Comparison of ENCODE assay signal across 17 cellular contexts in the genomic region with DNA sequence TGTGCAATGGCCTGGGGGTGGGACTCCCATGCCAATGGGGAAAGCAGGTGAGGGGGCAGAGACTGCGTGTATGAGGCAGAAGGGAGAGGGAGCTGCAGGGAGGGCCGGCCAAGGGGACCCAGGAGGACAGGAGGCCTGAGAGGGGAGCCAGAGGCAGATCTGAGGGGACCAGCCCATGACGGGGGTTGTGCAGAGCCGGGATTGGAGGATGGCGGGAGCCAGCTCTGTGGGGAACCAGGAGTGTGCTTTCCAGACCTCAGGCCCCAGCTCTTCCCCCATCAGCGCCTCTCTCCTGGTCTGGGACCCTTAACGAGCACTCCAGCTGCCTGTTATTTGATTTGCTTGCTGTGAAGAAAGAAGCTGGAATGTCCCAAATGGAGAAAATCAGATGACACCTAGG. TPM values are rescaled to one million over a fixed set of nuclear protein-coding genes. Genes with fewer than 3 reads are reported as not detected.
DNase-seq lines count a peak whose midpoint lies in the region; ATAC-seq and TF ChIP-seq lines count a peak whose summit lies in the region.
"Had no signal": no experiment of that assay in that cellular context is flagged by ENCODE, and none has a peak within 500 bp of the region (broad histone marks: within the 10 kb centered on the region; RNA-seq: fewer than 3 reads in every experiment).

No MANE protein-coding gene starts in this region.

- H2AFZ ChIP-seq in Karpas-422 (ENCODE audit: low read length), result no peak overlapping the region

- DNase-seq in H7 (peak; percentile 76), RWPE2 (ENCODE audit: low spot score) (no peak), iPS-NIHi11 (ENCODE audit: low spot score) (peak; percentile 46), retina (peak; percentile 32), COLO829 (ENCODE audit: low spot score) (no peak), Karpas-422 (no peak)
- DNase-seq: DMS 273 treated with DMSO at 0.1 percent for 48 hours; GDM1; NCI-H187 treated with DMSO at 0.1 percent for 48 hours; NCI-H2171; NCI-H446; NK-92 treated with Interleukin-12 subunit alpha and Interleukin-12 subunit beta, amount 100 ng/mL, for 24 hours; SJCRH30 had no signal

- no peaks in the 10 kb centered on the region for H4K20me1 ChIP-seq in Karpas-422 (ENCODE audit: insufficient read depth, low read depth, low read length)

- no peak overlapping the region for H3K4me2 ChIP-seq in Karpas-422 (ENCODE audit: low read depth, low read length, poor library complexity, severe bottlenecking)
- H3K4me2 ChIP-seq: BLaER1 treated with 17β-estradiol and CSF1 and Interleukin-3, amounts not matched to agents 10 nM and 100 nM had no signal

- H3K4me3 ChIP-seq in H7 (ENCODE audit: insufficient read depth, low read depth, low read length) (no peak overlapping the region), RWPE2 (ENCODE audit: severe bottlenecking) (no peak overlapping the region), Karpas-422 (ENCODE audit: low read length) (no peak overlapping the region)
- H3K4me3 ChIP-seq: BLaER1 treated with 17β-estradiol and CSF1 and Interleukin-3, amounts not matched to agents 10 nM and 100 nM; GM12878; SJCRH30 had no signal

- peaks cover 23% of the 10 kb centered on the region for H3K27me3 ChIP-seq in H7 (ENCODE audit: control insufficient read depth, insufficient read depth, low read length)
- H3K27me3 ChIP-seq in RWPE2 (ENCODE audit: insufficient read depth, poor library complexity, severe bottlenecking), result no peaks in the 10 kb centered on the region
- H3K27me3 ChIP-seq in Karpas-422 (ENCODE audit: low read length), result no peaks in the 10 kb centered on the region

- H3K9me2 ChIP-seq in Karpas-422 (replicated peaks; ENCODE audit: insufficient read depth, low read length), result no peaks in the 10 kb centered on the region

- H3K9me3 ChIP-seq in RWPE2 (ENCODE audit: severe bottlenecking) (no peaks in the 10 kb centered on the region), Karpas-422 (ENCODE audit: low read length) (no peaks in the 10 kb centered on the region)
- H3K9me3 ChIP-seq: BLaER1 treated with 17β-estradiol and CSF1 and Interleukin-3, amounts not matched to agents 10 nM and 100 nM; SJCRH30 had no signal

- H3K4me1 ChIP-seq in RWPE2 (ENCODE audit: insufficient read depth, poor library complexity, severe bottlenecking) (peaks cover 9% of the 10 kb centered on the region), Karpas-422 (ENCODE audit: low read length) (no peaks in the 10 kb centered on the region)
- H3K4me1 ChIP-seq: SJCRH30 had no signal

- H3K9ac ChIP-seq in Karpas-422 (ENCODE audit: low read length), result no peak overlapping the region
- H3K9ac ChIP-seq: BLaER1 treated with 17β-estradiol and CSF1 and Interleukin-3, amounts not matched to agents 10 nM and 100 nM had no signal

- TF ChIP-seq CTCF in RWPE2 (IDR thresholded peaks at IDR 0.05; ENCODE audit: poor library complexity, severe bottlenecking), result no peak

- no peaks in the 10 kb centered on the region for H3K36me3 ChIP-seq in H7 (replicated peaks; ENCODE audit: control insufficient read depth, insufficient read depth, low read length)
- H3K36me3 ChIP-seq in RWPE2 (ENCODE audit: low read depth), result no peaks in the 10 kb centered on the region
- no peaks in the 10 kb centered on the region for H3K36me3 ChIP-seq in Karpas-422 (ENCODE audit: insufficient read depth, low read length)
- H3K36me3 ChIP-seq: BLaER1 treated with 17β-estradiol and CSF1 and Interleukin-3, amounts not matched to agents 10 nM and 100 nM; SJCRH30 had no signal

- ATAC-seq in RWPE2 (ENCODE audit: low read depth) (no peak), HG03342 (IDR thresholded peaks at IDR 0.05; ENCODE audit: unreplicated experiment) (no peak)
- ATAC-seq: GM12878 had no signal

- no peaks in the 10 kb centered on the region for H3K79me2 ChIP-seq in Karpas-422 (ENCODE audit: low read length)

- H3K27ac ChIP-seq in RWPE2 (ENCODE audit: poor library complexity, severe bottlenecking), result peak overlapping the region; percentile 59
- no peak overlapping the region for H3K27ac ChIP-seq in Karpas-422 (ENCODE audit: low read length)
- H3K27ac ChIP-seq: BLaER1 treated with 17β-estradiol and CSF1 and Interleukin-3, amounts not matched to agents 10 nM and 100 nM; RWPE1; SJCRH30 had no signal

RNA-seq across cellular contexts. Expression of a gene that starts 4.6 kb away (rescaled TPM):
- 16.6 and 18.0 TPM in 2 replicates for total RNA-seq in H7 (2014; rRNA removed; shearing (Covaris generic))
- not detected in 2 replicates for total RNA-seq in Karpas-422 (2014; rRNA removed; shearing (Covaris generic); ENCODE audit: low replicate concordance)
- total RNA-seq: GM12878 had no signal

Comparison
In these comparisons a context has a peak if more than half of its experiments do, and no peak if none do; other contexts are left out.
1. DNase-seq: peak in H7 (single experiment), iPS-NIHi11 (single experiment) and retina (single experiment); none in RWPE2 (single experiment), COLO829 (single experiment) and Karpas-422 (single experiment).
2. RNA of a gene that starts 4.6 kb away (total RNA-seq): 16.6 to 18.0 TPM in H7; not detected in Karpas-422; every median in the first group is over 10 times any median in the second.